2 cellular contexts compared by ENCODE assay signal in the genomic region with DNA sequence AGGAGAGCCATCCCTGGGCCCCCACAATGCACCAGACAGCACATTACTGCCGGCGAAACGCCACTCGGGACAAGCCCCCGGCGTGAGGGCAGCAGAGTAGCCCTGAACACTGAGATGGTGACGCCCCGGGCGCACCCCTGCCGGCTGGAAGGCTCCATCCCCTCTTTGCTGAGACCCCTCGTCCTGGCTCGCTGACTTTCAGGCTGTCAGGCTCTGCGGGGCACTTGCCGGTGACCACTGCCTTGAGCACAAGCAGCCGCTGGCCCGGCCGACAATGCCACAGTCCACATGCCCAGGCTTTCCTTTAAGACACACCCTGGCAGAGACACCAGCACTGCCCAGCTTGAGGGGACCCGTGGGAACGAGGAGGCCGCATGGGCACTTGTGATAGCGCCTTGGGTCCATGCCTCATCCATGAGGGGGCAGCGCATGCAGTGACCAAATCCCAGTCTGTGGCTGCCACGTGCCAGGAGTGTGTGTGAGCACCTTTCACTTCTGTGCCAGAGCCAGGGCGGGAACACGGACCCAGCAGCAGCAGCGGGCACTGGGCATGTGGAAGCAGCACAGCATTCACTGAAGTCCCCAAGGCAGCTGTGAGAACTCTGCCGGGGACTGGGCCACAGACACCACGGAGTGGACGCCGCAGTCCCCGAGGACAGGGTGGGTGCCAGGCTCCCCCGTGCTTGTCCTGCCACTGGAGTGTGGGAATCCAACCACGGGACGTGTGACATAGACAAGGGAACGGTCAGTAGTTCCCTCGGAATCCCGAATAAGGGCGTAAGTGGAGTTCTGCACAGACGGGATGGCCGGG.
A peak's percentile ranks its signal among the peaks of the same experiment; 100 is the strongest.
TF ChIP-seq lines count a peak whose summit lies in the region.

No MANE protein-coding gene starts in this region.

TF ChIP-seq in HepG2, 621 proteins besides CTCF, POLR2A, EP300 and RAD21:
- TF ChIP-seq, protein P1, sequence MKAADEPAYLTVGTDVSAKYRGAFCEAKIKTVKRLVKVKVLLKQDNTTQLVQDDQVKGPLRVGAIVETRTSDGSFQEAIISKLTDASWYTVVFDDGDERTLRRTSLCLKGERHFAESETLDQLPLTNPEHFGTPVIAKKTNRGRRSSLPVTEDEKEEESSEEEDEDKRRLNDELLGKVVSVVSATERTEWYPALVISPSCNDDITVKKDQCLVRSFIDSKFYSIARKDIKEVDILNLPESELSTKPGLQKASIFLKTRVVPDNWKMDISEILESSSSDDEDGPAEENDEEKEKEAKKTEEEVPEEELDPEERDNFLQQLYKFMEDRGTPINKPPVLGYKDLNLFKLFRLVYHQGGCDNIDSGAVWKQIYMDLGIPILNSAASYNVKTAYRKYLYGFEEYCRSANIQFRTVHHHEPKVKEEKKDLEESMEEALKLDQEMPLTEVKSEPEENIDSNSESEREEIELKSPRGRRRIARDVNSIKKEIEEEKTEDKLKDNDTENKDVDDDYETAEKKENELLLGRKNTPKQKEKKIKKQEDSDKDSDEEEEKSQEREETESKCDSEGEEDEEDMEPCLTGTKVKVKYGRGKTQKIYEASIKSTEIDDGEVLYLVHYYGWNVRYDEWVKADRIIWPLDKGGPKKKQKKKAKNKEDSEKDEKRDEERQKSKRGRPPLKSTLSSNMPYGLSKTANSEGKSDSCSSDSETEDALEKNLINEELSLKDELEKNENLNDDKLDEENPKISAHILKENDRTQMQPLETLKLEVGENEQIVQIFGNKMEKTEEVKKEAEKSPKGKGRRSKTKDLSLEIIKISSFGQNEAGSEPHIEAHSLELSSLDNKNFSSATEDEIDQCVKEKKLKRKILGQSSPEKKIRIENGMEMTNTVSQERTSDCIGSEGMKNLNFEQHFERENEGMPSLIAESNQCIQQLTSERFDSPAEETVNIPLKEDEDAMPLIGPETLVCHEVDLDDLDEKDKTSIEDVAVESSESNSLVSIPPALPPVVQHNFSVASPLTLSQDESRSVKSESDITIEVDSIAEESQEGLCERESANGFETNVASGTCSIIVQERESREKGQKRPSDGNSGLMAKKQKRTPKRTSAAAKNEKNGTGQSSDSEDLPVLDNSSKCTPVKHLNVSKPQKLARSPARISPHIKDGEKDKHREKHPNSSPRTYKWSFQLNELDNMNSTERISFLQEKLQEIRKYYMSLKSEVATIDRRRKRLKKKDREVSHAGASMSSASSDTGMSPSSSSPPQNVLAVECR (CRISPR knock-in tag; IDR thresholded peaks at IDR 0.05; ENCODE audit: borderline replicate concordance), result no peak
- TF ChIP-seq GPN1 (CRISPR knock-in tag; IDR thresholded peaks at IDR 0.05; ENCODE audit: borderline replicate concordance) (no peak), NFKB2 (CRISPR knock-in tag; IDR thresholded peaks at IDR 0.05; ENCODE audit: borderline replicate concordance) (no peak), ZBTB33 (CRISPR knock-in tag; IDR thresholded peaks at IDR 0.05) (peak; percentile 94)
- TF ChIP-seq, protein P2, sequence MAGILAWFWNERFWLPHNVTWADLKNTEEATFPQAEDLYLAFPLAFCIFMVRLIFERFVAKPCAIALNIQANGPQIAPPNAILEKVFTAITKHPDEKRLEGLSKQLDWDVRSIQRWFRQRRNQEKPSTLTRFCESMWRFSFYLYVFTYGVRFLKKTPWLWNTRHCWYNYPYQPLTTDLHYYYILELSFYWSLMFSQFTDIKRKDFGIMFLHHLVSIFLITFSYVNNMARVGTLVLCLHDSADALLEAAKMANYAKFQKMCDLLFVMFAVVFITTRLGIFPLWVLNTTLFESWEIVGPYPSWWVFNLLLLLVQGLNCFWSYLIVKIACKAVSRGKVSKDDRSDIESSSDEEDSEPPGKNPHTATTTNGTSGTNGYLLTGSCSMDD (CRISPR knock-in tag; IDR thresholded peaks at IDR 0.05), result no peak
- TF ChIP-seq, protein P3, sequence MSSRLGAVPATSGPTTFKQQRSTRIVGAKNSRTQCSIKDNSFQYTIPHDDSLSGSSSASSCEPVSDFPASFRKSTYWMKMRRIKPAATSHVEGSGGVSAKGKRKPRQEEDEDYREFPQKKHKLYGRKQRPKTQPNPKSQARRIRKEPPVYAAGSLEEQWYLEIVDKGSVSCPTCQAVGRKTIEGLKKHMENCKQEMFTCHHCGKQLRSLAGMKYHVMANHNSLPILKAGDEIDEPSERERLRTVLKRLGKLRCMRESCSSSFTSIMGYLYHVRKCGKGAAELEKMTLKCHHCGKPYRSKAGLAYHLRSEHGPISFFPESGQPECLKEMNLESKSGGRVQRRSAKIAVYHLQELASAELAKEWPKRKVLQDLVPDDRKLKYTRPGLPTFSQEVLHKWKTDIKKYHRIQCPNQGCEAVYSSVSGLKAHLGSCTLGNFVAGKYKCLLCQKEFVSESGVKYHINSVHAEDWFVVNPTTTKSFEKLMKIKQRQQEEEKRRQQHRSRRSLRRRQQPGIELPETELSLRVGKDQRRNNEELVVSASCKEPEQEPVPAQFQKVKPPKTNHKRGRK (CRISPR knock-in tag; IDR thresholded peaks at IDR 0.05), result no peak
- TF ChIP-seq, protein P4, sequence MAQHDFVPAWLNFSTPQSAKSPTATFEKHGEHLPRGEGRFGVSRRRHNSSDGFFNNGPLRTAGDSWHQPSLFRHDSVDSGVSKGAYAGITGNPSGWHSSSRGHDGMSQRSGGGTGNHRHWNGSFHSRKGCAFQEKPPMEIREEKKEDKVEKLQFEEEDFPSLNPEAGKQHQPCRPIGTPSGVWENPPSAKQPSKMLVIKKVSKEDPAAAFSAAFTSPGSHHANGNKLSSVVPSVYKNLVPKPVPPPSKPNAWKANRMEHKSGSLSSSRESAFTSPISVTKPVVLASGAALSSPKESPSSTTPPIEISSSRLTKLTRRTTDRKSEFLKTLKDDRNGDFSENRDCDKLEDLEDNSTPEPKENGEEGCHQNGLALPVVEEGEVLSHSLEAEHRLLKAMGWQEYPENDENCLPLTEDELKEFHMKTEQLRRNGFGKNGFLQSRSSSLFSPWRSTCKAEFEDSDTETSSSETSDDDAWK (CRISPR knock-in tag; IDR thresholded peaks at IDR 0.05), result no peak
- TF ChIP-seq, protein P5, sequence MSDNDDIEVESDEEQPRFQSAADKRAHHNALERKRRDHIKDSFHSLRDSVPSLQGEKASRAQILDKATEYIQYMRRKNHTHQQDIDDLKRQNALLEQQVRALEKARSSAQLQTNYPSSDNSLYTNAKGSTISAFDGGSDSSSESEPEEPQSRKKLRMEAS (IDR thresholded peaks at IDR 0.05), result no peak
TF ChIP-seq in HepG2: peak in this region for 1.

TF ChIP-seq in WTC11, 78 proteins besides CTCF, POLR2A, EP300 and RAD21:
- TF ChIP-seq, protein P6, sequence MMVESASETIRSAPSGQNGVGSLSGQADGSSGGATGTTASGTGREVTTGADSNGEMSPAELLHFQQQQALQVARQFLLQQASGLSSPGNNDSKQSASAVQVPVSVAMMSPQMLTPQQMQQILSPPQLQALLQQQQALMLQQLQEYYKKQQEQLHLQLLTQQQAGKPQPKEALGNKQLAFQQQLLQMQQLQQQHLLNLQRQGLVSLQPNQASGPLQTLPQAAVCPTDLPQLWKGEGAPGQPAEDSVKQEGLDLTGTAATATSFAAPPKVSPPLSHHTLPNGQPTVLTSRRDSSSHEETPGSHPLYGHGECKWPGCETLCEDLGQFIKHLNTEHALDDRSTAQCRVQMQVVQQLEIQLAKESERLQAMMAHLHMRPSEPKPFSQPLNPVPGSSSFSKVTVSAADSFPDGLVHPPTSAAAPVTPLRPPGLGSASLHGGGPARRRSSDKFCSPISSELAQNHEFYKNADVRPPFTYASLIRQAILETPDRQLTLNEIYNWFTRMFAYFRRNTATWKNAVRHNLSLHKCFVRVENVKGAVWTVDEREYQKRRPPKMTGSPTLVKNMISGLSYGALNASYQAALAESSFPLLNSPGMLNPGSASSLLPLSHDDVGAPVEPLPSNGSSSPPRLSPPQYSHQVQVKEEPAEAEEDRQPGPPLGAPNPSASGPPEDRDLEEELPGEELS (CRISPR knock-in tag; IDR thresholded peaks at IDR 0.05), result no peak
- TF ChIP-seq FOXP1 (CRISPR knock-in tag; IDR thresholded peaks at IDR 0.05; ENCODE audit: borderline replicate concordance), result 0 out of 2 replicates have a peak, but pooled peaks have one; percentile 28
TF ChIP-seq in WTC11: peak in this region for 1.
